Comparison of ENCODE assay signal across 17 cellular contexts in the genomic region with DNA sequence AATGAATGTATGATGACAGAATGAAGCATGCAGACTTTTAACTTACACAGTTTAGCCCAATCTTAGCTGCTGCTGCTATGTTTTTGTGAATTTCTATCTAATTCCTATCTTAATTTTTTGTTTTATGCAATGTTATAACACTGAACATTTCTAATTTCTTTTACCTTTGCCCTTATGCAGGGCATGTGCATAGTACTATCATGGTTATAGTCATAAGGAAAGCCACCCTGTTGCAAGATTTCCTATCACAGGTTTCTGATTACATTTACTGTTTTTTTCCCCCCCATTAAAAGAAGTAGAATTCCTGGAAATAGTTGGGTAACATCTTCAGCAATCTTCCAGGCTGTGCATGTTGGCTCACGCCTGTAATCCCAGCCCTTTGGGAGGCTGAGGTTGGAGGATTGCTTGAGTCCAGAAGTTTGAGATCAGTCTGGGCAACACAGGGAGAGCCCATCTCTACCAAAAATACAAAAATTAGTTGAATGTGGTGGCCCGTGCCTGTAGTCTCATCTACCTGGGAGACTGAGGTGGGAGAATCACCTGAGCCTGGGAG.
DNase-seq lines count a peak whose midpoint lies in the region; ATAC-seq, FAIRE-seq and TF ChIP-seq lines count a peak whose summit lies in the region.
"Had no signal": no experiment of that assay in that cellular context is flagged by ENCODE, and none has a peak within 500 bp of the region (broad histone marks: within the 10 kb centered on the region; RNA-seq: fewer than 3 reads in every experiment).

No MANE protein-coding gene starts in this region.

- no peak overlapping the region for H3K4me3 Mint-ChIP-seq in IgD-negative memory B cell

- peaks cover 22% of the 10 kb centered on the region for H3K36me3 Mint-ChIP-seq in IgD-negative memory B cell

- peak overlapping the region in 2 of 3 donors; percentile 2 to 21 for H3K27ac Mint-ChIP-seq in IgD-negative memory B cell

- no peaks in the 10 kb centered on the region for H3K27me3 Mint-ChIP-seq in IgD-negative memory B cell

- peaks cover 26 to 33% (median 30%) of the 10 kb centered on the region in 3 donors for H3K4me1 Mint-ChIP-seq in IgD-negative memory B cell

- H3K4me3 ChIP-seq in bronchial epithelial cell (ENCODE audit: low read depth, low read length) = no peak overlapping the region
- H3K4me3 ChIP-seq in neutrophil (ENCODE audit: low read depth in 1 of 2, low read length in 1 of 2) = no peak overlapping the region
- H3K4me3 ChIP-seq: HAP-1 had no signal

- DNase-seq in GF-D8 (lab: John Stamatoyannopoulos, UW) (peak; percentile 38), bronchial epithelial cell (ENCODE audit: low read depth) (peak; percentile 22), iPS-NIHi11 (ENCODE audit: low spot score) (no peak), activated gamma-delta T cell treated with Interleukin-2 at 50 U/mL for 16 hours (no peak)
- DNase-seq: ACHN, DMS79, NCI-H1417 treated with DMSO at 0.1 percent for 48 hours, NCI-H1930, NCI-H226, NCI-H82, SHP77 treated with DMSO at 0.1 percent for 48 hours had no signal

- no peaks in the 10 kb centered on the region for H3K27me3 ChIP-seq in bronchial epithelial cell (ENCODE audit: control insufficient read depth, insufficient read depth, low read length)
- H3K27me3 ChIP-seq in neutrophil = no peaks in the 10 kb centered on the region

- H3K36me3 ChIP-seq in bronchial epithelial cell (ENCODE audit: control insufficient read depth, insufficient read depth, low read length) (peaks cover 3% of the 10 kb centered on the region), neutrophil (no peaks in the 10 kb centered on the region)
- H3K36me3 ChIP-seq: HAP-1 had no signal

- H3K9me3 Mint-ChIP-seq in IgD-negative memory B cell = peaks cover 0 to 2% (median 0%) of the 10 kb centered on the region in 3 donors

- ATAC-seq in GM21526 (IDR thresholded peaks at IDR 0.05; ENCODE audit: low FRiP score, unreplicated experiment) = no peak

- peak overlapping the region; percentile 84 for H3K27ac ChIP-seq in neutrophil
- H3K27ac ChIP-seq: C4-2B, KMS-11 had no signal

- peaks cover 61% of the 10 kb centered on the region in 2 experiments for H3K4me1 ChIP-seq in neutrophil (ENCODE audit: control insufficient read depth in 1 of 2, insufficient read depth in 1 of 2, low read depth in 1 of 2, low read length in 1 of 2)

- no peak for FAIRE-seq in bronchial epithelial cell (lab: Jason Lieb, UNC)

- no peak for TF ChIP-seq CTCF in bronchial epithelial cell (IDR thresholded peaks at IDR 0.05; ENCODE audit: insufficient read depth, low read length, severe bottlenecking)
- TF ChIP-seq CTCF in neutrophil (IDR thresholded peaks at IDR 0.05) = no peak

- no peaks in the 10 kb centered on the region for H3K9me3 ChIP-seq in neutrophil
- H3K9me3 ChIP-seq: HAP-1 had no signal

Comparison
In these comparisons a context has a peak if more than half of its experiments do, and no peak if none do; other contexts are left out.
1. DNase-seq: peak in GF-D8 (single experiment) and bronchial epithelial cell (single experiment); none in iPS-NIHi11 (single experiment) and activated gamma-delta T cell treated with Interleukin-2 at 50 U/mL for 16 hours (single experiment).